Comparison of ENCODE assay signal across 8 cellular contexts in genomic region chr15:42056934-42057743, GRCh38. TPM values are rescaled to one million over a fixed set of nuclear protein-coding genes. Genes with fewer than 3 reads are reported as not detected.
A peak's percentile ranks its signal among the peaks of the same experiment; 100 is the strongest.
DNase-seq lines count a peak whose midpoint lies in the region; ATAC-seq and TF ChIP-seq lines count a peak whose summit lies in the region.

No MANE protein-coding gene starts in this region.

- H3K4me1 ChIP-seq in esophagus muscularis mucosa: peaks cover 4 to 10% (median 9%) of the 10 kb centered on the region in 4 donors

- ATAC-seq in HG03108 (IDR thresholded peaks at IDR 0.05; ENCODE audit: unreplicated experiment) (peak; percentile 56), HG02970 (IDR thresholded peaks at IDR 0.05; ENCODE audit: low FRiP score, unreplicated experiment) (no peak)
- ATAC-seq in stimulated activated effector memory CD8-positive, alpha-beta T cell treated with anti-CD3 and anti-CD28 coated beads, Interleukin-12 subunit alpha, Interleukin-12 subunit beta, amount 100 ng/mL, for 72 hours: peak; percentile 95

- peaks cover 11% of the 10 kb centered on the region for H3K4me1 Mint-ChIP-seq in stimulated activated effector memory CD8-positive, alpha-beta T cell treated with anti-CD3 and anti-CD28 coated beads, Interleukin-12 subunit alpha, Interleukin-12 subunit beta, amount 100 ng/mL, for 72 hours

- H3K27me3 ChIP-seq in esophagus muscularis mucosa: peaks cover 0 to 25% (median 0%) of the 10 kb centered on the region in 4 donors

- H3K36me3 Mint-ChIP-seq in stimulated activated effector memory CD8-positive, alpha-beta T cell treated with anti-CD3 and anti-CD28 coated beads, Interleukin-12 subunit alpha, Interleukin-12 subunit beta, amount 100 ng/mL, for 72 hours: no peaks in the 10 kb centered on the region

- peak overlapping the region; percentile 19 to 42 (median 29) for H3K4me3 ChIP-seq in esophagus muscularis mucosa

- DNase-seq in CD1c-positive myeloid dendritic cell (ENCODE audit: extremely low spot score): peak; percentile 79
- DNase-seq in NOMO-1 treated with DMSO at 0.1 percent for 48 hours (lab: John Stamatoyannopoulos, UW; ENCODE audit: unreplicated experiment): peak; percentile 86
- peak; percentile 78 for DNase-seq in activated CD8-positive, alpha-beta memory T cell treated with anti-CD3 and anti-CD28 coated beads, Interleukin-2, amount 50 U/mL, for 48 hours
- no peak for DNase-seq in esophagus muscularis mucosa (ENCODE audit: extremely low spot score)
- DNase-seq in mucosa of gallbladder (ENCODE audit: low spot score): peak; percentile 87
- DNase-seq in stimulated activated effector memory CD8-positive, alpha-beta T cell treated with anti-CD3 and anti-CD28 coated beads, Interleukin-12 subunit alpha, Interleukin-12 subunit beta, amount 100 ng/mL, for 72 hours (ENCODE audit: low spot score in 2 of 2): peak; percentile 23 to 72

- peak overlapping the region; percentile 24 for H3K27ac Mint-ChIP-seq in stimulated activated effector memory CD8-positive, alpha-beta T cell treated with anti-CD3 and anti-CD28 coated beads, Interleukin-12 subunit alpha, Interleukin-12 subunit beta, amount 100 ng/mL, for 72 hours

- WGBS in esophagus muscularis mucosa: 32% methylated on average over 18 of the region's 36 CpGs

- H3K9me3 Mint-ChIP-seq in stimulated activated effector memory CD8-positive, alpha-beta T cell treated with anti-CD3 and anti-CD28 coated beads, Interleukin-12 subunit alpha, Interleukin-12 subunit beta, amount 100 ng/mL, for 72 hours: no peaks in the 10 kb centered on the region

- intact Hi-C loops in esophagus muscularis mucosa (cut with DNase I): no loop called here

- no peak for TF ChIP-seq EP300 in esophagus muscularis mucosa (IDR thresholded peaks at IDR 0.05)

- no peaks in the 10 kb centered on the region for H3K36me3 ChIP-seq in esophagus muscularis mucosa

- TF ChIP-seq POLR2A in esophagus muscularis mucosa (IDR thresholded peaks at IDR 0.05; ENCODE audit: low read depth): no peak

- no peak overlapping the region for H3K27ac ChIP-seq in esophagus muscularis mucosa (replicated peaks in 1 of 4)

- no peaks in the 10 kb centered on the region for H3K9me3 ChIP-seq in esophagus muscularis mucosa

- peak; percentile 35 to 53 (median 45) for TF ChIP-seq CTCF in esophagus muscularis mucosa (IDR thresholded peaks at IDR 0.05)

- H3K4me3 Mint-ChIP-seq in stimulated activated effector memory CD8-positive, alpha-beta T cell treated with anti-CD3 and anti-CD28 coated beads, Interleukin-12 subunit alpha, Interleukin-12 subunit beta, amount 100 ng/mL, for 72 hours: peak overlapping the region; percentile 43

RNA-seq across cellular contexts. Expression of gene PLA2G4E, which starts 36.3 kb away (rescaled TPM):
- total RNA-seq in esophagus muscularis mucosa (not detected), mucosa of gallbladder (0.09 TPM)

RNA-seq across cellular contexts. Expression of gene PLA2G4D, which starts 37.2 kb away (rescaled TPM):
- total RNA-seq in esophagus muscularis mucosa: not detected
- total RNA-seq in mucosa of gallbladder: not detected
